ENCODE assay signal across 8 cellular contexts in genomic region chr10:125146791-125147604, GRCh38. TPM values are rescaled to one million over a fixed set of nuclear protein-coding genes. Genes with fewer than 3 reads are reported as not detected.
DNase-seq lines count a peak whose midpoint lies in the region; ATAC-seq and TF ChIP-seq lines count a peak whose summit lies in the region.

No MANE protein-coding gene starts in this region.

- peaks cover 2% of the 10 kb centered on the region for H3K36me3 Mint-ChIP-seq in chondrocyte (ENCODE audit: low read depth)

- peak overlapping the region; percentile 94 for H3K27ac Mint-ChIP-seq in chondrocyte (ENCODE audit: unreplicated experiment)

- no peaks in the 10 kb centered on the region for H3K27me3 Mint-ChIP-seq in chondrocyte (ENCODE audit: low read depth)

- intact Hi-C loops in A673 (cut with micrococcal nuclease; ENCODE audit: unreplicated experiment), result no loop called here

- H3K36me3 ChIP-seq in A673 (ENCODE audit: insufficient read depth, low read length, poor library complexity, severe bottlenecking) (no peaks in the 10 kb centered on the region), muscle layer of duodenum (ENCODE audit: control insufficient read depth in 1 of 2, insufficient read depth in 2 of 2, low read length in 2 of 2) (peaks cover 0 to 3% of the 10 kb centered on the region in 2 donors)

- DNase-seq in A673 (ENCODE audit: low spot score), result no peak
- peak; percentile 54 for DNase-seq in chondrocyte (ENCODE audit: low spot score)
- no peak for DNase-seq in stimulated activated CD4-positive, alpha-beta T cell treated with anti-CD3 and anti-CD28 coated beads, Interleukin-4, amount 100 ng/mL, for 1 hour
- DNase-seq in HuH-7 (ENCODE audit: low spot score), result no peak

- H3K9me3 Mint-ChIP-seq in chondrocyte (ENCODE audit: low read depth), result no peaks in the 10 kb centered on the region

- ATAC-seq in HG03175 (IDR thresholded peaks at IDR 0.05; ENCODE audit: unreplicated experiment) (peak; percentile 49), HG02642 (IDR thresholded peaks at IDR 0.05; ENCODE audit: poor library complexity, unreplicated experiment) (no peak), GM21381 (IDR thresholded peaks at IDR 0.05; ENCODE audit: unreplicated experiment) (no peak)

- H3K4me1 ChIP-seq in A673 (ENCODE audit: insufficient read depth, low read length, poor library complexity, severe bottlenecking) (peaks cover 51% of the 10 kb centered on the region), muscle layer of duodenum (ENCODE audit: control insufficient read depth in 1 of 2, insufficient read depth in 2 of 2, low read length in 2 of 2) (peaks cover 33 to 66% of the 10 kb centered on the region in 2 donors)

- CTCF ChIA-PET in A673 (lab: Charles Lee), result no interaction called here

- BruUV-seq in A673 (replicated peaks; lab: Mats Ljungman, UMichigan), result no TSS peak

- peak overlapping the region; percentile 50 for H3K4me3 Mint-ChIP-seq in chondrocyte (ENCODE audit: unreplicated experiment)

- POLR2A ChIA-PET in A673 (lab: Charles Lee; ENCODE audit: low non-redundant PET), result no interaction called here

- H3K4me3 ChIP-seq in A673 (ENCODE audit: low read depth, low read length, poor library complexity, severe bottlenecking), result no peak overlapping the region
- no peak overlapping the region for H3K4me3 ChIP-seq in muscle layer of duodenum (ENCODE audit: low read depth in 1 of 2, low read length in 2 of 2)

- no peaks in the 10 kb centered on the region for H3K27me3 ChIP-seq in A673 (replicated peaks; ENCODE audit: insufficient read depth, low read depth, low read length, poor library complexity)
- no peaks in the 10 kb centered on the region for H3K27me3 ChIP-seq in muscle layer of duodenum (ENCODE audit: low read depth, low read length)

- peaks cover 70% of the 10 kb centered on the region for H3K4me1 Mint-ChIP-seq in chondrocyte (ENCODE audit: low read depth)

- H3K9me3 ChIP-seq in A673 (ENCODE audit: low read depth, low read length, poor library complexity, severe bottlenecking), result no peaks in the 10 kb centered on the region
- H3K9me3 ChIP-seq in muscle layer of duodenum (ENCODE audit: control insufficient read depth in 1 of 2, low read length in 2 of 2), result no peaks in the 10 kb centered on the region

- TF ChIP-seq CTCF in A673 (conservative IDR thresholded peaks at IDR 0.05; ENCODE audit: low read depth, low read length), result no peak
- no peak for TF ChIP-seq CTCF in chondrocyte (IDR thresholded peaks at IDR 0.05)

- peak overlapping the region; percentile 7 for H3K27ac ChIP-seq in A673 (ENCODE audit: low read depth, low read length, poor library complexity, severe bottlenecking)
- peak overlapping the region; percentile 90 for H3K27ac ChIP-seq in muscle layer of duodenum (ENCODE audit: low read length)

RNA-seq across cellular contexts. Expression of gene CTBP2, which starts 13.4 kb away (rescaled TPM):
- 77.8 and 81.7 TPM in 2 replicates for total RNA-seq in A673 (2021)
- total RNA-seq in chondrocyte, result 62.6 to 90.6 TPM (median 86.4 TPM) in 3 replicates
